8 cellular contexts compared by ENCODE assay signal in genomic region chr2:44479127-44479887, GRCh38.
DNase-seq lines count a peak whose midpoint lies in the region; ATAC-seq and TF ChIP-seq lines count a peak whose summit lies in the region.

No MANE protein-coding gene starts in this region.

- peak; percentile 62 to 88 (median 86) for TF ChIP-seq CTCF in ovary (IDR thresholded peaks at IDR 0.05)

- 17 to 22% (median 21%) methylated on average over 5 of the region's 5 CpGs for WGBS in ovary, 3 donors

- no peak overlapping the region for H3K4me3 ChIP-seq in Jurkat, Clone E6-1 (ENCODE audit: low read length)
- no peak overlapping the region for H3K4me3 ChIP-seq in ovary

- TF ChIP-seq POLR2A in ovary (IDR thresholded peaks at IDR 0.05) = no peak

- no peaks in the 10 kb centered on the region for H3K36me3 ChIP-seq in ovary

- intact Hi-C loops in ovary (cut with DNase I) = loop anchor here in 2 of 4 donors (10.0 kb wide), 1 partner anchor 475 kb away; no protein-coding TSS in a partner anchor

- H3K27ac ChIP-seq in ovary = no peak overlapping the region

- no peak for TF ChIP-seq EP300 in ovary (IDR thresholded peaks at IDR 0.05)

- H3K4me1 ChIP-seq in ovary (ENCODE audit: insufficient read depth) = no peaks in the 10 kb centered on the region

- no peaks in the 10 kb centered on the region for H3K9me3 ChIP-seq in ovary

- H3K27me3 ChIP-seq in ovary = no peaks in the 10 kb centered on the region

- DNase-seq in GDM1 (lab: John Stamatoyannopoulos, UW) = peak; percentile 49
- peak; percentile 77 for DNase-seq in Jurkat, Clone E6-1 (ENCODE audit: low read depth, low spot score)
- peak; percentile 54 for DNase-seq in NOMO-1 treated with dmso at 0.1 percent for 144 hours (lab: John Stamatoyannopoulos, UW; ENCODE audit: unreplicated experiment)
- peak; percentile 22 for DNase-seq in activated gamma-delta T cell treated with anti-CD3 and anti-CD28 coated beads, Interleukin-2, amount 50 U/mL, for 16 hours (ENCODE audit: low read depth)
- peak; percentile 70 for DNase-seq in germinal center (ENCODE audit: low spot score)
- peak in 1 of 5 donors; percentile 15 for DNase-seq in ovary

- peak; percentile 94 for ATAC-seq in GM21825 (IDR thresholded peaks at IDR 0.05; ENCODE audit: unreplicated experiment)
- no peak for ATAC-seq in GM21528 (IDR thresholded peaks at IDR 0.05; ENCODE audit: low FRiP score, unreplicated experiment)
